11 cellular contexts compared by ENCODE assay signal in genomic region chr3:58388550-58389061, GRCh38. TPM values are rescaled to one million over a fixed set of nuclear protein-coding genes. Genes with fewer than 3 reads are reported as not detected.
DNase-seq lines count a peak whose midpoint lies in the region; ATAC-seq, FAIRE-seq and TF ChIP-seq lines count a peak whose summit lies in the region.
"Had no signal": no experiment of that assay in that cellular context is flagged by ENCODE, and none has a peak within 500 bp of the region (broad histone marks: within the 10 kb centered on the region; RNA-seq: fewer than 3 reads in every experiment).

No MANE protein-coding gene starts in this region.

- H4K20me1 ChIP-seq in HepG2 (ENCODE audit: insufficient read depth, low read length): no peaks in the 10 kb centered on the region

- H3K79me2 ChIP-seq in HepG2 (ENCODE audit: insufficient read depth, low read length): no peaks in the 10 kb centered on the region

- peak; percentile 23 for DNase-seq in NCI-H2171 treated with DMSO at 0.1 percent for 48 hours (lab: John Stamatoyannopoulos, UW)
- DNase-seq in NCI-H2171 (lab: John Stamatoyannopoulos, UW): no peak
- peak; percentile 52 for DNase-seq in cerebellar cortex (ENCODE audit: low spot score)
- peak; percentile 16 for DNase-seq in HepG2 (ENCODE audit: low spot score)
- no peak for DNase-seq in suprapubic skin (ENCODE audit: low spot score in 2 of 2)
- no peak for DNase-seq in NCI-H1436 (lab: John Stamatoyannopoulos, UW)
- no peak for DNase-seq in LoVo (ENCODE audit: low spot score)
- DNase-seq: BE2C, SIG-M5, tibial artery had no signal

- BruUV-seq in HepG2 (replicated peaks; lab: Mats Ljungman, UMichigan): no TSS peak

- intact Hi-C loops in HepG2 (cut with micrococcal nuclease; ENCODE audit: unreplicated experiment): no loop called here

- H3K4me2 ChIP-seq in HepG2 (ENCODE audit: low read depth, low read length): no peak overlapping the region

- H3K27me3 ChIP-seq in HepG2 (ENCODE audit: control insufficient read depth in 1 of 2, insufficient read depth in 2 of 2, low read length in 2 of 2) (no peaks in the 10 kb centered on the region), suprapubic skin (no peaks in the 10 kb centered on the region)
- H3K27me3 ChIP-seq: BE2C, tibial artery had no signal

- no peak overlapping the region for H3K4me3 ChIP-seq in HepG2 (replicated peaks in 1 of 3; ENCODE audit: insufficient read depth in 1 of 3, low read depth in 2 of 3, low read length in 3 of 3)
- no peak overlapping the region for H3K4me3 ChIP-seq in suprapubic skin
- H3K4me3 ChIP-seq: tibial artery had no signal

- POLR2A ChIA-PET in HepG2 (lab: Yijun Ruan, JAX): no interaction called here

- CTCF ChIA-PET in HepG2 (lab: Yijun Ruan, JAX; ENCODE audit: low intra/inter-chr PET ratio, low total read pairs): no interaction called here

- TF ChIP-seq EP300 in HepG2 (IDR thresholded peaks at IDR 0.05; ENCODE audit: low read depth in 2 of 2, low read length in 2 of 2) (no peak), HepG2 (CRISPR knock-in tag; IDR thresholded peaks at IDR 0.05; ENCODE audit: borderline replicate concordance) (no peak), suprapubic skin (IDR thresholded peaks at IDR 0.05) (no peak)

- H3K9me3 ChIP-seq in HepG2 (ENCODE audit: low read length) (no peaks in the 10 kb centered on the region), suprapubic skin (no peaks in the 10 kb centered on the region)
- H3K9me3 ChIP-seq: BE2C, tibial artery had no signal

- no peak for TF ChIP-seq RAD21 in HepG2 (CRISPR knock-in tag; IDR thresholded peaks at IDR 0.05)

- peaks cover 1 to 6% of the 10 kb centered on the region in 2 experiments; a peak in 1 of 5 replicates for H3K36me3 ChIP-seq in HepG2 (replicated peaks in 1 of 2; ENCODE audit: control insufficient read depth in 1 of 2, insufficient read depth in 2 of 2, low read length in 2 of 2)
- no peaks in the 10 kb centered on the region for H3K36me3 ChIP-seq in suprapubic skin
- H3K36me3 ChIP-seq: BE2C had no signal

- H3K27ac ChIP-seq in HepG2 (ENCODE audit: extremely low read length, insufficient read depth, low read length) (no peak overlapping the region), suprapubic skin (peak overlapping the region; percentile 64)

- H3K4me1 ChIP-seq in HepG2 (ENCODE audit: insufficient read depth, low read length): peaks cover 14% of the 10 kb centered on the region
- H3K4me1 ChIP-seq in suprapubic skin: peaks cover 32% of the 10 kb centered on the region
- H3K4me1 ChIP-seq: BE2C had no signal

- in situ Hi-C loops in HepG2 (cut with HindIII; ENCODE audit: extremely low pct_ligation_motif_present, low pct_unique_long_range_greater_than_20kb): no loop called here

- ATAC-seq in HepG2 (no peak; the same call in 2 of the 3 replicates), esophagus mucosa (no peak)

- TF ChIP-seq CTCF in HepG2 (CRISPR knock-in tag; IDR thresholded peaks at IDR 0.05): no peak
- no peak for TF ChIP-seq CTCF in suprapubic skin (IDR thresholded peaks at IDR 0.05)

- H2AFZ ChIP-seq in HepG2 (ENCODE audit: low read length): no peak overlapping the region

- no peak for TF ChIP-seq POLR2A in HepG2 (IDR thresholded peaks at IDR 0.05; ENCODE audit: insufficient read depth in 1 of 2, low read depth in 2 of 2, low read length in 2 of 2)
- TF ChIP-seq POLR2A in suprapubic skin (IDR thresholded peaks at IDR 0.05): no peak

- no peak for FAIRE-seq in HepG2 (lab: Jason Lieb, UNC)

- no peak overlapping the region for H3K9ac ChIP-seq in HepG2 (ENCODE audit: insufficient read depth, low read depth, low read length)

TF ChIP-seq in HepG2, 621 proteins besides CTCF, POLR2A, EP300 and RAD21 (continues in another document):
- TF ChIP-seq ISL2 (CRISPR knock-in tag; IDR thresholded peaks at IDR 0.05) (no peak), NFATC3 (CRISPR knock-in tag; IDR thresholded peaks at IDR 0.05) (no peak), CERS6 (CRISPR knock-in tag; IDR thresholded peaks at IDR 0.05) (no peak), CCAR2 (optimal IDR thresholded peaks at IDR 0.05; ENCODE audit: low read depth, low read length) (no peak), MTERF4 (CRISPR knock-in tag; IDR thresholded peaks at IDR 0.05) (no peak)

RNA-seq across cellular contexts. Expression of gene PDHB, which starts 45.0 kb away (rescaled TPM):
- total RNA-seq in HepG2 (2016; rRNA removed; fragmentation: Illumina TruSeq; extraction: Trizol) (153 and 229 TPM in 2 replicates), suprapubic skin (10 to 100 TPM; 49.9 to 89.8 (median 78.0) TPM), esophagus mucosa (52.6 TPM)
- total RNA-seq in HepG2 (2016; cell fraction: cytosol; rRNA removed; fragmentation: Illumina TruSeq; extraction: Trizol; ENCODE audit: low read depth): 14.8 and 15.6 TPM in 2 replicates
- total RNA-seq in HepG2 (2016; cell fraction: insoluble cytoplasmic fraction; rRNA removed; fragmentation: Illumina TruSeq; extraction: Trizol): 155 and 245 TPM in 2 replicates
- total RNA-seq in HepG2 (2016; cell fraction: membrane; rRNA removed; fragmentation: Illumina TruSeq; extraction: Trizol): 30.6 and 31.8 TPM in 2 replicates
- 63.1 and 66.4 TPM in 2 replicates for total RNA-seq in HepG2 (2016; cell fraction: nucleus; rRNA removed; fragmentation: Illumina TruSeq; extraction: Trizol)
- 97.1 and 108 TPM in 2 replicates for polyA plus RNA-seq in HepG2 (2011; rRNA removed)
- polyA plus RNA-seq in HepG2 (2011; cell fraction: cytosol; rRNA removed): 68.4 and 102 TPM in 2 replicates
- 28.4 and 37.7 TPM in 2 replicates for polyA plus RNA-seq in HepG2 (2011; cell fraction: nucleus; rRNA removed)
- 113 and 146 TPM in 2 replicates for polyA plus RNA-seq in HepG2 (2012)
- 11.6 and 12.1 TPM in 2 replicates for polyA plus RNA-seq in HepG2 (2016; cell fraction: cytosol; fragmentation: Illumina TruSeq; extraction: Trizol; ENCODE audit: low read depth)
- polyA plus RNA-seq in HepG2 (2016; cell fraction: insoluble cytoplasmic fraction; fragmentation: Illumina TruSeq; extraction: Trizol; ENCODE audit: low read depth): 209 and 226 TPM in 2 replicates
- 23.0 and 24.8 TPM in 2 replicates for polyA plus RNA-seq in HepG2 (2016; cell fraction: membrane; fragmentation: Illumina TruSeq; extraction: Trizol; ENCODE audit: low read depth)
- polyA plus RNA-seq in HepG2 (2016; cell fraction: nucleus; fragmentation: Illumina TruSeq; extraction: Trizol; ENCODE audit: insufficient read depth, low read depth): 66.3 and 77.5 TPM in 2 replicates
- polyA minus RNA-seq in HepG2 (2011; rRNA and poly(A)+ RNA removed; ENCODE audit: low replicate concordance): 76.8 and 97.2 TPM in 2 replicates
- 47.7 and 50.9 TPM in 2 replicates for polyA minus RNA-seq in HepG2 (2011; cell fraction: cytosol; rRNA and poly(A)+ RNA removed)
- polyA minus RNA-seq in HepG2 (2011; cell fraction: nucleus; rRNA and poly(A)+ RNA removed): 91.3 and 98.1 TPM in 2 replicates

RNA-seq across cellular contexts. Expression of gene PXK, which starts 55.9 kb away (rescaled TPM):
- 5.8 and 6.4 TPM in 2 replicates for total RNA-seq in HepG2 (2016; rRNA removed; fragmentation: Illumina TruSeq; extraction: Trizol)
- total RNA-seq in HepG2 (2016; cell fraction: cytosol; rRNA removed; fragmentation: Illumina TruSeq; extraction: Trizol; ENCODE audit: low read depth): 1.8 and 2.2 TPM in 2 replicates
- total RNA-seq in HepG2 (2016; cell fraction: insoluble cytoplasmic fraction; rRNA removed; fragmentation: Illumina TruSeq; extraction: Trizol): 6.2 and 6.4 TPM in 2 replicates
- 2.6 and 2.9 TPM in 2 replicates for total RNA-seq in HepG2 (2016; cell fraction: membrane; rRNA removed; fragmentation: Illumina TruSeq; extraction: Trizol)
- total RNA-seq in HepG2 (2016; cell fraction: nucleus; rRNA removed; fragmentation: Illumina TruSeq; extraction: Trizol): 3.7 and 5.2 TPM in 2 replicates
- 15.2 and 18.6 TPM in 2 replicates for polyA plus RNA-seq in HepG2 (2011; rRNA removed)
- 11.0 and 12.7 TPM in 2 replicates for polyA plus RNA-seq in HepG2 (2011; cell fraction: cytosol; rRNA removed)
- 12.6 and 12.8 TPM in 2 replicates for polyA plus RNA-seq in HepG2 (2011; cell fraction: nucleus; rRNA removed)
- 16.4 and 17.0 TPM in 2 replicates for polyA plus RNA-seq in HepG2 (2012)
- 0.76 and 0.80 TPM in 2 replicates for polyA plus RNA-seq in HepG2 (2016; cell fraction: cytosol; fragmentation: Illumina TruSeq; extraction: Trizol; ENCODE audit: low read depth)
- polyA plus RNA-seq in HepG2 (2016; cell fraction: insoluble cytoplasmic fraction; fragmentation: Illumina TruSeq; extraction: Trizol; ENCODE audit: low read depth): 6.2 and 8.2 TPM in 2 replicates
- 1.8 and 2.3 TPM in 2 replicates for polyA plus RNA-seq in HepG2 (2016; cell fraction: membrane; fragmentation: Illumina TruSeq; extraction: Trizol; ENCODE audit: low read depth)
- 6.6 and 7.1 TPM in 2 replicates for polyA plus RNA-seq in HepG2 (2016; cell fraction: nucleus; fragmentation: Illumina TruSeq; extraction: Trizol; ENCODE audit: insufficient read depth, low read depth)
- 5.6 and 21.2 TPM in 2 replicates for polyA minus RNA-seq in HepG2 (2011; rRNA and poly(A)+ RNA removed; ENCODE audit: low replicate concordance)
- 12.4 and 13.2 TPM in 2 replicates for polyA minus RNA-seq in HepG2 (2011; cell fraction: cytosol; rRNA and poly(A)+ RNA removed)
- polyA minus RNA-seq in HepG2 (2011; cell fraction: nucleus; rRNA and poly(A)+ RNA removed): 33.3 and 36.6 TPM in 2 replicates
- 10 to 100 TPM; 16.0 to 36.9 (median 21.8) TPM for total RNA-seq in suprapubic skin
- 14.2 TPM for total RNA-seq in esophagus mucosa

Comparison
In these comparisons a context has a peak if more than half of its experiments do, and no peak if none do; other contexts are left out.
1. DNase-seq: peak in NCI-H2171 treated with DMSO at 0.1 percent for 48 hours (single experiment), cerebellar cortex (single experiment) and HepG2 (single experiment); none in NCI-H2171 (single experiment), suprapubic skin (0 of 2), NCI-H1436 (single experiment) and LoVo (single experiment).